In the genomic region with DNA sequence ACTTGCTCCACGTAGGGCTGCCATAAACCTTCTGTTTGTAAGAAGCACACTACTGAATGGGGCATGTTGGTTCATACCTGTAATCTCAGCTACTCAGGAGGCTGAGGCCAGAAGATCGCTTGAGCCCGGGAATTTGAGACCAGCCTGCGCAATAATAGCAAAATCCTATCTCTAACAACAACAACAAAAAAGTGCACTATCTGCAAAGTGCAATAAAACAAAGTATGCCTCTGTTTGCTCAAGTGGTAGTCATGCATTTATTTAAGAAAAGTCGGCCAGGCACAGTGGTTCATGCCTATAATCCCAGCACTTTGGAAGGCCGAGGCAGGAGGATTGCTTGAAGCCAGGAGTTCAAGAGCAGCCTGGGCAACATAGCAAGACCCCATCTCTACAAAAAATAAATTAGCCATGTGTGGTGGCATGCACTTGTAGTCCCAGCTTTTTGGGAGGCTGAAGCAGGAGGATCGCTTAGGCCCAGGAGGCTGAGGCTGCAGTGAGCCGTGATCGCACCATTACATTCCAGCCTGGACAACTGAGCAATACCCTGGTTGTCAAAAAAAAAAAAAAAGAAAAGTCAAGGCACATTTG, we compare ENCODE assay signal across 2 cellular contexts.
A peak's percentile ranks its signal among the peaks of the same experiment; 100 is the strongest.
TF ChIP-seq lines count a peak whose summit lies in the region.

No MANE protein-coding gene starts in this region.

TF ChIP-seq in HEK293, 187 proteins besides CTCF, POLR2A, EP300 and RAD21:
- TF ChIP-seq SETDB1 (IDR thresholded peaks at IDR 0.05; ENCODE audit: insufficient read length, low read length) (peak; percentile 42), GLI4 (tag by site-specific recombination; IDR thresholded peaks at IDR 0.05) (no peak), PRDM1 (tag by site-specific recombination; IDR thresholded peaks at IDR 0.05) (no peak), ZXDB (tag by site-specific recombination; IDR thresholded peaks at IDR 0.05) (peak; percentile 47; the same call in 1 of the 2 replicates), ZNF416 (tag by site-specific recombination; IDR thresholded peaks at IDR 0.05) (no peak), ZNF121 (tag by site-specific recombination; IDR thresholded peaks at IDR 0.05) (peak; percentile 94), ZBTB17 (tag by site-specific recombination; IDR thresholded peaks at IDR 0.05) (no peak), TRIM28 (IDR thresholded peaks at IDR 0.05; ENCODE audit: borderline replicate concordance, low read length) (0 out of 2 replicates have a peak, but pooled peaks have one; percentile 14), ZNF792 (tag by site-specific recombination; IDR thresholded peaks at IDR 0.05) (no peak), ZNF292 (tag by site-specific recombination; IDR thresholded peaks at IDR 0.05; ENCODE audit: borderline replicate concordance, low read depth) (no peak), ZNF211 (tag by site-specific recombination; IDR thresholded peaks at IDR 0.05; ENCODE audit: low read depth) (no peak)
- TF ChIP-seq, protein P1, sequence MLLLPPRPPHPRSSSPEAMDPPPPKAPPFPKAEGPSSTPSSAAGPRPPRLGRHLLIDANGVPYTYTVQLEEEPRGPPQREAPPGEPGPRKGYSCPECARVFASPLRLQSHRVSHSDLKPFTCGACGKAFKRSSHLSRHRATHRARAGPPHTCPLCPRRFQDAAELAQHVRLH (tag by site-specific recombination; IDR thresholded peaks at IDR 0.05), result peak; percentile 59; the same call in 1 of the 2 replicates
- TF ChIP-seq, protein P2, sequence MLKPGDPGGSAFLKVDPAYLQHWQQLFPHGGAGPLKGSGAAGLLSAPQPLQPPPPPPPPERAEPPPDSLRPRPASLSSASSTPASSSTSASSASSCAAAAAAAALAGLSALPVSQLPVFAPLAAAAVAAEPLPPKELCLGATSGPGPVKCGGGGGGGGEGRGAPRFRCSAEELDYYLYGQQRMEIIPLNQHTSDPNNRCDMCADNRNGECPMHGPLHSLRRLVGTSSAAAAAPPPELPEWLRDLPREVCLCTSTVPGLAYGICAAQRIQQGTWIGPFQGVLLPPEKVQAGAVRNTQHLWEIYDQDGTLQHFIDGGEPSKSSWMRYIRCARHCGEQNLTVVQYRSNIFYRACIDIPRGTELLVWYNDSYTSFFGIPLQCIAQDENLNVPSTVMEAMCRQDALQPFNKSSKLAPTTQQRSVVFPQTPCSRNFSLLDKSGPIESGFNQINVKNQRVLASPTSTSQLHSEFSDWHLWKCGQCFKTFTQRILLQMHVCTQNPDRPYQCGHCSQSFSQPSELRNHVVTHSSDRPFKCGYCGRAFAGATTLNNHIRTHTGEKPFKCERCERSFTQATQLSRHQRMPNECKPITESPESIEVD (tag by site-specific recombination; IDR thresholded peaks at IDR 0.05), result peak; percentile 35; the same call in 1 of the 2 replicates
- TF ChIP-seq, protein P3, sequence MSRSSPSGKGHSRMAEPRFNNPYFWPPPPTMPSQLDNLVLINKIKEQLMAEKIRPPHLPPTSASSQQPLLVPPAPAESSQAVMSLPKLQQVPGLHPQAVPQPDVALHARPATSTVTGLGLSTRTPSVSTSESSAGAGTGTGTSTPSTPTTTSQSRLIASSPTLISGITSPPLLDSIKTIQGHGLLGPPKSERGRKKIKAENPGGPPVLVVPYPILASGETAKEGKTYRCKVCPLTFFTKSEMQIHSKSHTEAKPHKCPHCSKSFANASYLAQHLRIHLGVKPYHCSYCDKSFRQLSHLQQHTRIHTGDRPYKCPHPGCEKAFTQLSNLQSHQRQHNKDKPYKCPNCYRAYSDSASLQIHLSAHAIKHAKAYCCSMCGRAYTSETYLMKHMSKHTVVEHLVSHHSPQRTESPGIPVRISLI (tag by site-specific recombination; IDR thresholded peaks at IDR 0.05), result no peak

TF ChIP-seq in K562, 482 proteins besides CTCF, POLR2A, EP300 and RAD21:
- no peak for TF ChIP-seq ZNF445 (CRISPR knock-in tag; IDR thresholded peaks at IDR 0.05; ENCODE audit: low read depth)
- TF ChIP-seq ZNF121 (CRISPR knock-in tag; conservative IDR thresholded peaks at IDR 0.05), result peak; percentile 80
